18 cellular contexts compared by ENCODE assay signal in genomic region chr2:68404901-68405799, GRCh38. TPM values are rescaled to one million over a fixed set of nuclear protein-coding genes. Genes with fewer than 3 reads are reported as not detected.
A peak's percentile ranks its signal among the peaks of the same experiment; 100 is the strongest.
DNase-seq lines count a peak whose midpoint lies in the region; ATAC-seq, FAIRE-seq and TF ChIP-seq lines count a peak whose summit lies in the region.
"Had no signal": no experiment of that assay in that cellular context is flagged by ENCODE, and none has a peak within 500 bp of the region (broad histone marks: within the 10 kb centered on the region; RNA-seq: fewer than 3 reads in every experiment).

No MANE protein-coding gene starts in this region.

- CTCF ChIA-PET in CD4-positive, alpha-beta memory T cell (lab: Charles Lee; ENCODE audit: partially characterized antibody), result no interaction called here
- CTCF ChIA-PET in GM12878 (lab: Yijun Ruan, JAX), result interaction anchor here (1.3 to 2.8 kb wide), 4 partner anchors 13 to 48 kb away, joined by 3 to 14 read pairs (median 4); no protein-coding TSS in a partner anchor

- intact Hi-C loops in CD4-positive, alpha-beta memory T cell (cut with micrococcal nuclease), result no loop called here
- intact Hi-C loops in GM12878 (cut with micrococcal nuclease; ENCODE audit: unreplicated experiment), result no loop called here
- intact Hi-C loops in sciatic nerve (cut with DNase I), result no loop called here

- peak in 4 of 5 donors; percentile 27 to 48 (median 33) for DNase-seq in CD4-positive, alpha-beta memory T cell
- DNase-seq in GM12878 (ENCODE audit: low read depth, low spot score), result no peak
- DNase-seq in nephron progenitor cell, result no peak
- DNase-seq in NOMO-1 treated with DMSO at 0.1 percent for 48 hours (lab: John Stamatoyannopoulos, UW; ENCODE audit: unreplicated experiment), result no peak
- DNase-seq in sciatic nerve (ENCODE audit: low spot score), result no peak
- DNase-seq: activated CD4-positive, alpha-beta T cell treated with anti-CD3 and anti-CD28 coated beads, Interleukin-2, amount 50 U/mL, for 4 hours; activated effector memory CD4-positive, alpha-beta T cell treated with anti-CD3 and anti-CD28 coated beads, Interleukin-2, amount 50 U/mL, for 16 hours; activated naive CD8-positive, alpha-beta T cell treated with anti-CD3 and anti-CD28 coated beads, Interleukin-2, amount 50 U/mL, for 24 hours; C1 segment of cervical spinal cord; EL; mammary epithelial cell; NCI-H1930; RPMI8226; SK-N-SH had no signal

- no TSS peak for BruUV-seq in GM12878 (replicated peaks; lab: Mats Ljungman, UMichigan)

- WGBS in GM12878 (ENCODE audit: insufficient coverage, insufficient replicate concordance, low lambda C conversion rate, missing lambda C conversion rate), result 53% methylated on average over 19 of the region's 19 CpGs

- no peak for TF ChIP-seq EP300 in GM12878 (IDR thresholded peaks at IDR 0.05; ENCODE audit: borderline replicate concordance in 1 of 2, control insufficient read depth in 1 of 2, low read depth in 2 of 2, low read length in 2 of 2)

- no peak overlapping the region for H3K4me3 ChIP-seq in CD4-positive, alpha-beta memory T cell (ENCODE audit: low read length in 2 of 2)
- H3K4me3 ChIP-seq in GM12878, result no peak overlapping the region

- no peak for TF ChIP-seq CTCF in GM12878 (IDR thresholded peaks at IDR 0.05 in 2 of 3, conservative IDR thresholded peaks at IDR 0.05 in 1 of 3; ENCODE audit: control insufficient read depth in 2 of 3, extremely low read depth in 1 of 3, insufficient read depth in 1 of 3, low read depth in 3 of 3, low read length in 3 of 3)
- no peak for TF ChIP-seq CTCF in nephron progenitor cell (IDR thresholded peaks at IDR 0.05)

- peak overlapping the region in 2 of 7 donors; percentile 41 to 70 for H3K27ac Mint-ChIP-seq in CD4-positive, alpha-beta memory T cell
- no peak overlapping the region for H3K27ac Mint-ChIP-seq in nephron progenitor cell
- H3K27ac Mint-ChIP-seq: activated naive CD8-positive, alpha-beta T cell treated with anti-CD3 and anti-CD28 coated beads, Interleukin-2, amount 50 U/mL, for 24 hours; T-helper 2 cell treated with Interferon-gamma antibody and Interleukin-4, amounts not matched to agents 5 μg/mL and 100 μg/mL, for 36 hours had no signal

- SMC1A ChIA-PET in GM12878 (lab: Charles Lee; ENCODE audit: uncharacterized antibody, unreplicated experiment), result interaction anchor here (1.1 to 7.6 kb wide), 12 partner anchors 9 to 42 kb away, joined by 3 to 113 read pairs (median 8); partner anchors contain the start of gene PLEK

- H3K79me2 ChIP-seq in GM12878 (ENCODE audit: control insufficient read depth, insufficient read depth, low read length), result no peaks in the 10 kb centered on the region

- H3K9ac ChIP-seq in GM12878 (ENCODE audit: control insufficient read depth, insufficient read depth, low read length), result no peak overlapping the region
- H3K9ac ChIP-seq: SK-N-SH had no signal

- no peaks in the 10 kb centered on the region for H3K36me3 ChIP-seq in CD4-positive, alpha-beta memory T cell (ENCODE audit: insufficient read depth, low read length)
- H3K36me3 ChIP-seq in GM12878 (ENCODE audit: control insufficient read depth in 2 of 2, insufficient read depth in 2 of 2, low read length in 1 of 2), result no peaks in the 10 kb centered on the region

- H2AFZ ChIP-seq in GM12878 (ENCODE audit: control insufficient read depth, low read depth, low read length), result 0 out of 2 replicates have a peak overlapping the region, but pooled peaks have one; percentile 7

- peak; percentile 76 for ATAC-seq in GM21515 (IDR thresholded peaks at IDR 0.05; ENCODE audit: unreplicated experiment)
- peak; percentile 76 for ATAC-seq in GM12878
- ATAC-seq in sciatic nerve, result no peak
- ATAC-seq in GM18519 (IDR thresholded peaks at IDR 0.05; ENCODE audit: low FRiP score, unreplicated experiment), result no peak
- ATAC-seq: activated naive CD8-positive, alpha-beta T cell treated with anti-CD3 and anti-CD28 coated beads, Interleukin-2, amount 50 U/mL, for 24 hours had no signal

- no peaks in the 10 kb centered on the region for H3K9me3 ChIP-seq in CD4-positive, alpha-beta memory T cell (ENCODE audit: control insufficient read depth in 1 of 2, low read length in 2 of 2)
- no peaks in the 10 kb centered on the region; the same call in 1 of the 3 replicates for H3K9me3 ChIP-seq in GM12878 (replicated peaks; ENCODE audit: control insufficient read depth, insufficient read depth, low read length)
- H3K9me3 ChIP-seq: SK-N-SH had no signal

- peaks cover 33% of the 10 kb centered on the region for H3K4me1 ChIP-seq in CD4-positive, alpha-beta memory T cell (ENCODE audit: insufficient read depth, low read length)
- peaks cover 25% of the 10 kb centered on the region for H3K4me1 ChIP-seq in GM12878 (ENCODE audit: control insufficient read depth, insufficient read depth, low read length)

- peak overlapping the region in 4 of 8 donors; percentile 13 to 55 (median 49) for H3K4me3 Mint-ChIP-seq in CD4-positive, alpha-beta memory T cell
- peak overlapping the region; percentile 68 for H3K4me3 Mint-ChIP-seq in nephron progenitor cell
- H3K4me3 Mint-ChIP-seq: activated naive CD8-positive, alpha-beta T cell treated with anti-CD3 and anti-CD28 coated beads, Interleukin-2, amount 50 U/mL, for 24 hours; T-helper 2 cell treated with Interferon-gamma antibody and Interleukin-4, amounts not matched to agents 5 μg/mL and 100 μg/mL, for 36 hours had no signal

- in situ Hi-C loops in GM12878 (cut with MboI), result no loop called here

- POLR2A ChIA-PET in CD4-positive, alpha-beta memory T cell (lab: Charles Lee; ENCODE audit: partially characterized antibody), result interaction anchor here (1.2 kb wide), 1 partner anchor 11 kb away, joined by 3 read pairs; no protein-coding TSS in a partner anchor
- POLR2A ChIA-PET in GM12878 (lab: Charles Lee), result interaction anchor here (0.7 to 5.0 kb wide), 6 partner anchors 9 to 39 kb away, joined by 3 to 48 read pairs (median 11); partner anchors contain the start of gene PLEK

- H3K4me2 ChIP-seq in GM12878 (ENCODE audit: control insufficient read depth, insufficient read depth), result 0 out of 2 replicates have a peak overlapping the region, but pooled peaks have one; percentile 18
- H3K4me2 ChIP-seq: SK-N-SH had no signal

- H3K27me3 Mint-ChIP-seq in CD4-positive, alpha-beta memory T cell, result peaks cover 0 to 18% of the 10 kb centered on the region in 2 donors
- peaks cover 17% of the 10 kb centered on the region for H3K27me3 Mint-ChIP-seq in nephron progenitor cell (ENCODE audit: low read depth, poor library complexity)

- peaks cover 7 to 39% (median 31%) of the 10 kb centered on the region in 4 donors for H3K4me1 Mint-ChIP-seq in CD4-positive, alpha-beta memory T cell
- no peaks in the 10 kb centered on the region for H3K4me1 Mint-ChIP-seq in nephron progenitor cell

- H3K9me3 Mint-ChIP-seq in CD4-positive, alpha-beta memory T cell, result peaks cover 4 to 44% (median 21%) of the 10 kb centered on the region in 8 donors
- peaks cover 49% of the 10 kb centered on the region for H3K9me3 Mint-ChIP-seq in nephron progenitor cell

- FAIRE-seq in GM12878 (lab: Jason Lieb, UNC), result no peak

- no peaks in the 10 kb centered on the region for H3K27me3 ChIP-seq in CD4-positive, alpha-beta memory T cell (ENCODE audit: insufficient read depth, low read length)
- H3K27me3 ChIP-seq in GM12878 (replicated peaks in 1 of 2; ENCODE audit: control insufficient read depth in 2 of 2, insufficient read depth in 2 of 2, low read length in 1 of 2), result no peaks in the 10 kb centered on the region

- TF ChIP-seq POLR2A in GM12878 (IDR thresholded peaks at IDR 0.05; ENCODE audit: low read depth, low read length), result no peak

- TF ChIP-seq RAD21 in GM12878 (IDR thresholded peaks at IDR 0.05; ENCODE audit: insufficient read depth, low read depth, low read length), result no peak

- H3K36me3 Mint-ChIP-seq in CD4-positive, alpha-beta memory T cell, result peaks cover 6 to 13% of the 10 kb centered on the region in 2 donors
- no peaks in the 10 kb centered on the region for H3K36me3 Mint-ChIP-seq in nephron progenitor cell (ENCODE audit: low read depth)

- RAD21 ChIA-PET in GM12878 (lab: Charles Lee; ENCODE audit: unreplicated experiment), result interaction anchor here (1.4 to 7.2 kb wide), 6 partner anchors 13 to 39 kb away, joined by 4 to 61 read pairs (median 22); partner anchors contain the start of gene PLEK

- no peaks in the 10 kb centered on the region for H4K20me1 ChIP-seq in GM12878 (ENCODE audit: control insufficient read depth, insufficient read depth)

- no peak overlapping the region for H3K27ac ChIP-seq in CD4-positive, alpha-beta memory T cell (ENCODE audit: low read depth, low read length)
- no peak overlapping the region for H3K27ac ChIP-seq in GM12878 (ENCODE audit: control insufficient read depth, insufficient read depth)

TF ChIP-seq in GM12878, 131 proteins besides CTCF, POLR2A, EP300 and RAD21 (continues in another document):
- no peak for TF ChIP-seq SPI1 (IDR thresholded peaks at IDR 0.05; ENCODE audit: borderline replicate concordance, insufficient read depth, low read depth, low read length)
- TF ChIP-seq CBX5 (IDR thresholded peaks at IDR 0.05; ENCODE audit: low read depth), result no peak
- no peak for TF ChIP-seq SMC3 (IDR thresholded peaks at IDR 0.05; ENCODE audit: borderline replicate concordance, low read length)
- no peak for TF ChIP-seq ATF7 (IDR thresholded peaks at IDR 0.05; ENCODE audit: low read depth)
- no peak for TF ChIP-seq ZNF24 (IDR thresholded peaks at IDR 0.05)
- TF ChIP-seq IKZF2 (IDR thresholded peaks at IDR 0.05), result peak in 1 of 2 experiments; percentile 8; a peak in 2 of 4 replicates
- no peak for TF ChIP-seq SREBF1 (IDR thresholded peaks at IDR 0.05; ENCODE audit: low read length)
- no peak for TF ChIP-seq SIN3A (IDR thresholded peaks at IDR 0.05; ENCODE audit: low read depth, low read length)

RNA-seq across cellular contexts. Expression of gene PLEK, which starts 40.1 kb away (rescaled TPM):
- total RNA-seq in CD4-positive, alpha-beta memory T cell, result 10 to 100 TPM in 1 of 2 experiments, 1 to 10 TPM in 1; 9.1 to 10.7 TPM
- 1 to 10 TPM; 5.7 to 7.3 TPM for polyA plus RNA-seq in CD4-positive, alpha-beta memory T cell
- total RNA-seq in GM12878 (2013; cell fraction: nucleolus; rRNA removed), result 397 and 442 TPM in 2 replicates
- total RNA-seq in GM12878 (2014; rRNA removed) (270 and 329 TPM in 2 replicates), GM12878 (2014; rRNA removed; fragmentation: Illumina TruSeq; extraction: Trizol) (371 and 378 TPM in 2 replicates), GM12878 (2021) (319 and 335 TPM in 2 replicates), sciatic nerve (21.0 TPM)
- 166 TPM for polyA plus RNA-seq in GM12878 (2011; ENCODE audit: low read depth)
- polyA plus RNA-seq in GM12878 (2011; rRNA removed) (804 and 985 TPM in 2 replicates), GM12878 (2014; fragmentation: Illumina TruSeq; extraction: Trizol) (466 and 545 TPM in 2 replicates), GM12878 (2014; fragmentation: Nextera tagmentation; extraction: Ambion mirVana) (100 to 1,000 TPM; 410 to 617 TPM), GM12878 (2014; rRNA removed) (283 and 353 TPM in 2 replicates), GM12878 (2016; fragmentation: Nextera tagmentation; extraction: Ambion mirVana) (100 to 1,000 TPM; 229 to 238 TPM)
- 433 and 504 TPM in 2 replicates for polyA plus RNA-seq in GM12878 (2011; cell fraction: cytosol; rRNA removed)
- 396 and 451 TPM in 2 replicates for polyA plus RNA-seq in GM12878 (2011; cell fraction: nucleus; rRNA removed)
- polyA plus RNA-seq in GM12878 (2012), result 204 and 209 TPM in 2 replicates
- polyA minus RNA-seq in GM12878 (2011; rRNA and poly(A)+ RNA removed), result 394 and 411 TPM in 2 replicates
- polyA minus RNA-seq in GM12878 (2011; cell fraction: cytosol; rRNA and poly(A)+ RNA removed), result 150 and 184 TPM in 2 replicates
- 97.7 and 128 TPM in 2 replicates for polyA minus RNA-seq in GM12878 (2011; cell fraction: nucleus; rRNA and poly(A)+ RNA removed)
- total RNA-seq: LHCN-M2 had no signal

Comparison
In these comparisons a context has a peak if more than half of its experiments do, and no peak if none do; other contexts are left out.
1. DNase-seq: peak in CD4-positive, alpha-beta memory T cell (4 of 5); none in GM12878 (single experiment), nephron progenitor cell (single experiment), NOMO-1 treated with DMSO at 0.1 percent for 48 hours (single experiment) and sciatic nerve (single experiment).
2. ATAC-seq: peak in GM21515 (single experiment) and GM12878 (single experiment); none in sciatic nerve (single experiment) and GM18519 (single experiment).
3. RNA of gene PLEK, which starts 40.1 kb away (total RNA-seq): 270 to 442 TPM in GM12878; 21.0 TPM in sciatic nerve (single experiment) and 9.1 to 10.7 TPM in CD4-positive, alpha-beta memory T cell; every median in the first group is over 10 times any median in the second.